12 cellular contexts compared by ENCODE assay signal in genomic region chr11:62105611-62106245, GRCh38. TPM values are rescaled to one million over a fixed set of nuclear protein-coding genes. Genes with fewer than 3 reads are reported as not detected.
A peak's percentile ranks its signal among the peaks of the same experiment; 100 is the strongest.
DNase-seq lines count a peak whose midpoint lies in the region; ATAC-seq and TF ChIP-seq lines count a peak whose summit lies in the region.
"Had no signal": no experiment of that assay in that cellular context is flagged by ENCODE, and none has a peak within 500 bp of the region (broad histone marks: within the 10 kb centered on the region; RNA-seq: fewer than 3 reads in every experiment).

No MANE protein-coding gene starts in this region.

- no peaks in the 10 kb centered on the region for H3K36me3 Mint-ChIP-seq in IgD-negative memory B cell
- H3K36me3 Mint-ChIP-seq in natural killer cell: no peaks in the 10 kb centered on the region
- H3K36me3 Mint-ChIP-seq: type B pancreatic cell had no signal

- no peak for TF ChIP-seq CTCF in AG04450 (IDR thresholded peaks at IDR 0.05; ENCODE audit: low read depth, low read length)
- no peak for TF ChIP-seq CTCF in natural killer cell (IDR thresholded peaks at IDR 0.05)

- H3K4me3 ChIP-seq in AG04450 (ENCODE audit: low read depth, low read length): peak overlapping the region; percentile 26
- H3K4me3 ChIP-seq in effector memory CD4-positive, alpha-beta T cell (ENCODE audit: insufficient read depth, low read depth, low read length, poor library complexity, severe bottlenecking): peak overlapping the region; percentile 14

- CTCF ChIA-PET in AG04450 (lab: Charles Lee): interaction anchor here (0.6 to 7.2 kb wide), 6 partner anchors 17 to 308 kb away, joined by 3 to 202 read pairs (median 86); partner anchors contain the start of gene BEST1

- H3K27ac ChIP-seq in AG04450 (ENCODE audit: low read depth, low read length): peak overlapping the region; percentile 23
- H3K27ac ChIP-seq in effector memory CD4-positive, alpha-beta T cell (ENCODE audit: insufficient read depth, low read length, poor library complexity, severe bottlenecking): no peak overlapping the region

- H3K4me1 Mint-ChIP-seq in IgD-negative memory B cell (peaks cover 0 to 6% (median 2%) of the 10 kb centered on the region in 3 donors), natural killer cell (peaks cover 8 to 11% of the 10 kb centered on the region in 2 donors)

- H3K9me3 Mint-ChIP-seq in IgD-negative memory B cell: no peaks in the 10 kb centered on the region
- H3K9me3 Mint-ChIP-seq in natural killer cell: no peaks in the 10 kb centered on the region
- H3K9me3 Mint-ChIP-seq: type B pancreatic cell had no signal

- no peak for ATAC-seq in natural killer cell

- DNase-seq in AG04450 (ENCODE audit: low read depth, low spot score) (no peak), natural killer cell (no peak), pons (ENCODE audit: low spot score) (no peak), C1 segment of cervical spinal cord (lab: John Stamatoyannopoulos, UW) (no peak), SW 1271 (lab: John Stamatoyannopoulos, UW) (no peak), islet precursor cell (no peak)
- DNase-seq in effector memory CD4-positive, alpha-beta T cell: no peak
- DNase-seq: DMS79, NCI-H510A, posterior cingulate gyrus had no signal

- POLR2A ChIA-PET in AG04450 (lab: Yijun Ruan, JAX): no interaction called here

- no peaks in the 10 kb centered on the region for H3K27me3 ChIP-seq in AG04450 (ENCODE audit: control insufficient read depth, insufficient read depth, low read length)
- H3K27me3 ChIP-seq in effector memory CD4-positive, alpha-beta T cell (replicated peaks; ENCODE audit: control insufficient read depth, insufficient read depth, low read length, poor library complexity, severe bottlenecking): no peaks in the 10 kb centered on the region

- H3K4me1 ChIP-seq in effector memory CD4-positive, alpha-beta T cell (ENCODE audit: control insufficient read depth, insufficient read depth, low read length, poor library complexity, severe bottlenecking): no peaks in the 10 kb centered on the region

- no peaks in the 10 kb centered on the region for H3K9me3 ChIP-seq in AG04450 (ENCODE audit: control insufficient read depth, insufficient read depth, low read length)
- no peaks in the 10 kb centered on the region for H3K9me3 ChIP-seq in effector memory CD4-positive, alpha-beta T cell (ENCODE audit: control insufficient read depth, low read length)

- H3K27me3 Mint-ChIP-seq in IgD-negative memory B cell (no peaks in the 10 kb centered on the region), natural killer cell (ENCODE audit: low read depth in 2 of 2) (peaks cover 0 to under 1% of the 10 kb centered on the region in 2 donors)
- H3K27me3 Mint-ChIP-seq: type B pancreatic cell had no signal

- H3K27ac Mint-ChIP-seq in IgD-negative memory B cell (peak overlapping the region in 2 of 3 donors; percentile 21 to 73), natural killer cell (peak overlapping the region; percentile 80 to 91)
- H3K27ac Mint-ChIP-seq: type B pancreatic cell had no signal

- intact Hi-C loops in natural killer cell (cut with micrococcal nuclease): no loop called here

- no peaks in the 10 kb centered on the region for H3K36me3 ChIP-seq in effector memory CD4-positive, alpha-beta T cell (ENCODE audit: control insufficient read depth, insufficient read depth, low read length)

- peak overlapping the region in 2 of 4 donors; percentile 39 to 46 for H3K4me3 Mint-ChIP-seq in IgD-negative memory B cell
- H3K4me3 Mint-ChIP-seq in natural killer cell: peak overlapping the region; percentile 91
- H3K4me3 Mint-ChIP-seq: type B pancreatic cell had no signal

RNA-seq across cellular contexts. Expression of gene INCENP, which starts 18.1 kb away (rescaled TPM):
- polyA plus RNA-seq in AG04450 (2011; rRNA removed): 6.4 and 8.2 TPM in 2 replicates
- 9.1 and 10.3 TPM in 2 replicates for polyA minus RNA-seq in AG04450 (2011; rRNA and poly(A)+ RNA removed)
- polyA plus RNA-seq in IgD-negative memory B cell: 2.8 TPM
- 10 to 100 TPM; 24.4 to 47.6 (median 27.3) TPM for total RNA-seq in natural killer cell
